26 cellular contexts compared by ENCODE assay signal in the genomic region with DNA sequence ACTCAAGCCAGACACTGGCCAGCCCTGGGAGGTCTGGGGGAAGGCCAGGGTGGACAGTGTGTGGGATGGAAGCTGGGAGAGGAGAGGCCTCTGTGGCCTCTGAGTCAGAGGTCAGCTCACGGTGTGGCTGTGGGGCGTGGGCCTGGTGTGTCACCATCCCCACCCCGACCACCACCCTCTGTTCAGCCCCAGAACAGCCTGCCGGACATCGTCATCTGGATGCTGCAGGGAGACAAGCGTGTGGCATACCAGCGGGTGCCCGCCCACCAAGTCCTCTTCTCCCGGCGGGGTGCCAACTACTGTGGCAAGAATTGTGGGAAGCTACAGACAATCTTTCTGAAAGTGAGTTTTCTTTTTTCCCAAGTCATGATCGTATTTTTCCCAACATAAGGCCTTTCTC.
DNase-seq lines count a peak whose midpoint lies in the region; ATAC-seq and TF ChIP-seq lines count a peak whose summit lies in the region.
"Had no signal": no experiment of that assay in that cellular context is flagged by ENCODE, and none has a peak within 500 bp of the region (broad histone marks: within the 10 kb centered on the region; RNA-seq: fewer than 3 reads in every experiment).

No MANE protein-coding gene starts in this region.

- no peaks in the 10 kb centered on the region for H4K20me1 ChIP-seq in BLaER1

- in situ Hi-C loops in KBM-7 (cut with MboI; ENCODE audit: low pct_unique_long_range_greater_than_20kb, low sequenced_read_pairs) = loop anchor here (25.0 kb wide), 1 partner anchor 1023 kb away; no protein-coding TSS in a partner anchor

- H3K36me3 Mint-ChIP-seq in naive thymus-derived CD4-positive, alpha-beta T cell = no peaks in the 10 kb centered on the region
- H3K36me3 Mint-ChIP-seq: mesothelial cell of epicardium had no signal

- DNase-seq in dorsolateral prefrontal cortex = peak in 7 of 10 donors; percentile 65 to 83 (median 75)
- DNase-seq in naive thymus-derived CD4-positive, alpha-beta T cell = no peak
- no peak for DNase-seq in KBM-7
- DNase-seq in MV-4-11 (lab: John Stamatoyannopoulos, UW) = no peak
- DNase-seq: activated CD4-positive, CD25-positive, alpha-beta regulatory T cell treated with anti-CD3 and anti-CD28 coated beads, Interleukin-2, amount 50 U/mL, for 72 hours; activated CD8-positive, alpha-beta T cell treated with anti-CD3 and anti-CD28 coated beads, Interleukin-2, amount 10 ng/mL, durations not matched to agents 7 days and 5 days; activated gamma-delta T cell treated with Interleukin-2 at 50 U/mL for 16 hours; activated T-cell treated with anti-CD3 and anti-CD28 coated beads, Interleukin-2, amount 50 U/mL, for 1 hour; adrenal gland; endodermal cell; H9; KG1; NCI-H1048; NCI-H2029; NCI-H345; NCI-H82; small intestine; stimulated activated naive CD4-positive, alpha-beta T cell; T-helper 1 cell; thyroid gland had no signal

- intact Hi-C loops in dorsolateral prefrontal cortex (cut with DNase I) = no loop called here
- intact Hi-C loops in naive thymus-derived CD4-positive, alpha-beta T cell (cut with micrococcal nuclease) = no loop called here

- no peaks in the 10 kb centered on the region for H3K9me3 ChIP-seq in BLaER1
- H3K9me3 ChIP-seq in HEK293 (ENCODE audit: control insufficient read depth, insufficient read depth, low read depth, low read length) = no peaks in the 10 kb centered on the region
- no peaks in the 10 kb centered on the region for H3K9me3 ChIP-seq in naive thymus-derived CD4-positive, alpha-beta T cell (ENCODE audit: control insufficient read depth in 2 of 3, low read length in 3 of 3)
- H3K9me3 ChIP-seq: adrenal gland, thyroid gland had no signal

- no peak overlapping the region for H3K27ac Mint-ChIP-seq in naive thymus-derived CD4-positive, alpha-beta T cell
- H3K27ac Mint-ChIP-seq: activated CD8-positive, alpha-beta T cell treated with anti-CD3 and anti-CD28 coated beads, Interleukin-2, amount 10 ng/mL, durations not matched to agents 7 days and 5 days; endodermal cell; H9; mesothelial cell of epicardium had no signal

- H3K4me3 ChIP-seq in BLaER1 (no peak overlapping the region), HEK293 (ENCODE audit: low read depth, low read length) (no peak overlapping the region), dorsolateral prefrontal cortex (no peak overlapping the region)
- no peak overlapping the region for H3K4me3 ChIP-seq in naive thymus-derived CD4-positive, alpha-beta T cell (ENCODE audit: low read length)
- H3K4me3 ChIP-seq: adrenal gland, coronary artery, thyroid gland had no signal

- H3K4me2 ChIP-seq in BLaER1 = peak overlapping the region; percentile 84

- no peak overlapping the region for H3K4me3 Mint-ChIP-seq in naive thymus-derived CD4-positive, alpha-beta T cell
- H3K4me3 Mint-ChIP-seq: activated CD8-positive, alpha-beta T cell treated with anti-CD3 and anti-CD28 coated beads, Interleukin-2, amount 10 ng/mL, durations not matched to agents 7 days and 5 days; endodermal cell; H9; mesothelial cell of epicardium had no signal

- peaks cover 0 to 4% (median 0%) of the 10 kb centered on the region in 5 donors for H3K27me3 Mint-ChIP-seq in naive thymus-derived CD4-positive, alpha-beta T cell

- no peaks in the 10 kb centered on the region for H3K9me3 Mint-ChIP-seq in naive thymus-derived CD4-positive, alpha-beta T cell
- H3K9me3 Mint-ChIP-seq: endodermal cell, H9, mesothelial cell of epicardium had no signal

- H3K4me1 ChIP-seq in BLaER1 (peaks cover 88% of the 10 kb centered on the region), HEK293 (ENCODE audit: control insufficient read depth, insufficient read depth, low read length) (no peaks in the 10 kb centered on the region)
- H3K4me1 ChIP-seq in naive thymus-derived CD4-positive, alpha-beta T cell (ENCODE audit: control insufficient read depth in 2 of 2, insufficient read depth in 2 of 2, low read length in 2 of 2) = no peaks in the 10 kb centered on the region
- H3K4me1 ChIP-seq: adrenal gland had no signal

- peak; percentile 14 for ATAC-seq in naive thymus-derived CD4-positive, alpha-beta T cell
- ATAC-seq in GM19467 (IDR thresholded peaks at IDR 0.05; ENCODE audit: unreplicated experiment) (no peak), HG03175 (IDR thresholded peaks at IDR 0.05; ENCODE audit: unreplicated experiment) (no peak)
- ATAC-seq: activated CD8-positive, alpha-beta T cell treated with anti-CD3 and anti-CD28 coated beads, Interleukin-2, amount 10 ng/mL, durations not matched to agents 7 days and 5 days had no signal

- H3K9ac ChIP-seq in BLaER1 = no peak overlapping the region

- H3K36me3 ChIP-seq in BLaER1 = no peaks in the 10 kb centered on the region
- H3K36me3 ChIP-seq in HEK293 (ENCODE audit: control insufficient read depth in 2 of 2, insufficient read depth in 1 of 2, low read length in 2 of 2) = no peaks in the 10 kb centered on the region
- no peaks in the 10 kb centered on the region for H3K36me3 ChIP-seq in naive thymus-derived CD4-positive, alpha-beta T cell (ENCODE audit: control insufficient read depth in 2 of 3, insufficient read depth in 3 of 3, low read length in 3 of 3)
- H3K36me3 ChIP-seq: adrenal gland, thyroid gland had no signal

- H3K4me1 Mint-ChIP-seq in naive thymus-derived CD4-positive, alpha-beta T cell = no peaks in the 10 kb centered on the region

- H3K27ac ChIP-seq in BLaER1 (peak overlapping the region; percentile 37; the same call in 1 of the 2 replicates), HEK293 (ENCODE audit: extremely low read depth, low read depth, low read length) (no peak overlapping the region), dorsolateral prefrontal cortex (peak overlapping the region in 1 of 59 donors; percentile 21)
- H3K27ac ChIP-seq in naive thymus-derived CD4-positive, alpha-beta T cell (ENCODE audit: low read depth, low read length) = no peak overlapping the region
- H3K27ac ChIP-seq: adrenal gland, thyroid gland had no signal

- CTCF ChIA-PET in HEK293 (lab: Yijun Ruan, JAX) = no interaction called here
- CTCF ChIA-PET in naive thymus-derived CD4-positive, alpha-beta T cell (lab: Charles Lee) = interaction anchor here (1.2 kb wide), 1 partner anchor 15 kb away, joined by 3 read pairs; no protein-coding TSS in a partner anchor

- H3K27me3 ChIP-seq in BLaER1 = no peaks in the 10 kb centered on the region
- no peaks in the 10 kb centered on the region for H3K27me3 ChIP-seq in dorsolateral prefrontal cortex
- no peaks in the 10 kb centered on the region for H3K27me3 ChIP-seq in naive thymus-derived CD4-positive, alpha-beta T cell (ENCODE audit: control insufficient read depth in 2 of 2, insufficient read depth in 2 of 2, low read length in 2 of 2)
- H3K27me3 ChIP-seq: adrenal gland, thyroid gland had no signal

- TF ChIP-seq CTCF in HEK293 (tag by site-specific recombination; IDR thresholded peaks at IDR 0.05) (no peak), dorsolateral prefrontal cortex (IDR thresholded peaks at IDR 0.05 in 54 of 56, conservative IDR thresholded peaks at IDR 0.05 in 2 of 56; ENCODE audit: low read depth in 1 of 56, partially characterized antibody in 56 of 56) (no peak)

- POLR2A ChIA-PET in HEK293 (lab: Yijun Ruan, JAX) = no interaction called here
- POLR2A ChIA-PET in naive thymus-derived CD4-positive, alpha-beta T cell (lab: Charles Lee) = no interaction called here

TF ChIP-seq in HEK293, 187 proteins besides CTCF, POLR2A, EP300 and RAD21:
- TF ChIP-seq KLF1 (tag by site-specific recombination; IDR thresholded peaks at IDR 0.05) = peak; percentile 52; the same call in 1 of the 2 replicates
- no peak for TF ChIP-seq ZBTB1 (tag by site-specific recombination; IDR thresholded peaks at IDR 0.05)

Comparison
In these comparisons a context has a peak if more than half of its experiments do, and no peak if none do; other contexts are left out.
1. DNase-seq: peak in dorsolateral prefrontal cortex (7 of 10); none in naive thymus-derived CD4-positive, alpha-beta T cell (0 of 9), KBM-7 (single experiment) and MV-4-11 (single experiment).